In the genomic region with DNA sequence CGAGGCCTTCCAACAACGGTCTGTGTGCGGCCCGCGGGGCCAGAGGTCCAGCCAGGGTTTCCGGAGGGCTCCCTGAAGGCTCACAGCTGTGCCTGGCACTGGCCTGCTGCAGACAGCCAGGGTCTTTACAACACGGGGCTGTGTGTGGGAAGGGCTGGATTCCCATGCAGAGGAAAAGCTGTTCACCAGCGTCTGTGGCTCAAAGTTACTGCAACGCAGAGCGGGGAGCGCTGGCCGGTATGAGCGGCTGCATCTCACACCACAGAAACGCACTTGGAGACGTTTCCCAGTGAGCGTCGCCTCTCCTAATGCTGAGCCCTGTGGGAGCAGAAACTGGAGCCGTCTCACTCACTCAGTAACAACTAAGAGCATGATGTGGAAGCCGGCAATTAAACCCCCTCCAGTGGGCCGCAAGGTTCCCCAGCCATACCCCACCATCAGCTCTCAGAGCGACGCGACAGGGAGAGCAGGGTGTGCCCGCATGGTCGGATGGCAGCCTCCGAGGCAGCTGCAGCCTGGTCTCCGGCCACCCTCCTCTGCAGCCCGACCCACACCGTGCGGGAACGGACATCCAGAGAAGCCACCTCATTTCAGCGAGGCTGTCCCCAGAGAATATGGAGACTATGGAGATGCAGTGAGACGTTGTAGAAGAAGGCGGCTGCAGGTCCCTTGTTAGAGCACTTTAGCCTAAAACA, we compare ENCODE assay signal across 30 cellular contexts. TPM values are rescaled to one million over a fixed set of nuclear protein-coding genes. Genes with fewer than 3 reads are reported as not detected.
DNase-seq lines count a peak whose midpoint lies in the region; FAIRE-seq and TF ChIP-seq lines count a peak whose summit lies in the region.
"Had no signal": no experiment of that assay in that cellular context is flagged by ENCODE, and none has a peak within 500 bp of the region (broad histone marks: within the 10 kb centered on the region; RNA-seq: fewer than 3 reads in every experiment).

No MANE protein-coding gene starts in this region.

- FAIRE-seq in H1 (lab: Jason Lieb, UNC): no peak
- FAIRE-seq: endothelial cell of umbilical vein, GM12892, islet of Langerhans had no signal

- POLR2A ChIA-PET in H1 (lab: Charles Lee; ENCODE audit: partially characterized antibody): no interaction called here

- no peaks in the 10 kb centered on the region for H4K20me1 ChIP-seq in H1 (replicated peaks in 1 of 2; ENCODE audit: control insufficient read depth in 1 of 2, insufficient read depth in 2 of 2, low read length in 2 of 2)

- no peak overlapping the region for H4K5ac ChIP-seq in H1 (ENCODE audit: insufficient read length, low read depth, low read length)

- H2AK5ac ChIP-seq in H1 (ENCODE audit: low read depth, low read length): no peak overlapping the region
- peak overlapping the region; percentile 36 for H2AK5ac ChIP-seq in neuronal stem cell (ENCODE audit: low read depth, low read length)

- 80% methylated on average over 34 of the region's 34 CpGs; no CpG with 5 or more reads in 1 of the 2 experiments for WGBS in H1 (ENCODE audit: extremely low coverage in 1 of 2, insufficient coverage in 1 of 2, insufficient read length in 1 of 2, insufficient replicate concordance in 2 of 2, low coverage in 1 of 2, low lambda C conversion rate in 2 of 2, missing lambda C conversion rate in 1 of 2), 2 experiments
- WGBS in neuronal stem cell (ENCODE audit: extremely low coverage in 2 of 2, insufficient read length in 2 of 2, insufficient replicate concordance in 1 of 2), 2 donors: no CpG with 5 or more reads among the region's 34 CpGs

- H3K27me3 ChIP-seq in H1 (replicated peaks in 1 of 4; ENCODE audit: control insufficient read depth in 3 of 4, extremely low read depth in 1 of 4, insufficient read depth in 3 of 4, low read length in 3 of 4): no peaks in the 10 kb centered on the region
- H3K27me3 ChIP-seq in neuronal stem cell (ENCODE audit: control insufficient read depth in 3 of 3, insufficient read depth in 3 of 3, low read depth in 1 of 3, low read length in 3 of 3): no peaks in the 10 kb centered on the region
- peaks cover 25 to 46% (median 42%) of the 10 kb centered on the region in 3 donors for H3K27me3 ChIP-seq in skeletal muscle tissue (ENCODE audit: control insufficient read depth in 3 of 3, insufficient read depth in 3 of 3, low read length in 3 of 3)
- H3K27me3 ChIP-seq: Peyer's patch, SJCRH30, upper lobe of left lung had no signal

- no peak for TF ChIP-seq RAD21 in H1 (IDR thresholded peaks at IDR 0.05 in 1 of 2, conservative IDR thresholded peaks at IDR 0.05 in 1 of 2; ENCODE audit: low read depth in 2 of 2, low read length in 2 of 2)

- no peak overlapping the region for H3K27ac ChIP-seq in H1 (ENCODE audit: low read depth, low read length)
- H3K27ac ChIP-seq in neuronal stem cell (replicated peaks; ENCODE audit: low read length): no peak overlapping the region
- H3K27ac ChIP-seq in skeletal muscle tissue (ENCODE audit: low read depth, low read length): no peak overlapping the region
- H3K27ac ChIP-seq: BLaER1 treated with 17β-estradiol and CSF1 and Interleukin-3, amounts not matched to agents 10 nM and 100 nM; Peyer's patch; SJCRH30; skin epidermis; upper lobe of left lung had no signal

- H3K9me3 Mint-ChIP-seq in mesothelial cell of epicardium: no peaks in the 10 kb centered on the region
- H3K9me3 Mint-ChIP-seq: activated naive CD4-positive, alpha-beta T cell treated with anti-CD3 and anti-CD28 coated beads, Interleukin-2, amount 50 U/mL, for 24 hours; activated T-helper 2 cell treated with anti-CD3 and anti-CD28 coated beads, Interferon-gamma antibody, Interleukin-2, Interleukin-4, amounts not matched to agents 10 μg/mL and 5 μg/mL and 100 μg/mL, durations not matched to agents 14 hours and 24 hours and 36 hours; nephron progenitor cell had no signal

- H3K23ac ChIP-seq in H1 (ENCODE audit: insufficient read length) (no peak overlapping the region), neuronal stem cell (ENCODE audit: low read depth, low read length, poor library complexity) (peak overlapping the region; percentile 81)

- no peaks in the 10 kb centered on the region for H3K36me3 ChIP-seq in H1 (ENCODE audit: control insufficient read depth in 2 of 4, insufficient read depth in 4 of 4, low read length in 3 of 4)
- no peaks in the 10 kb centered on the region for H3K36me3 ChIP-seq in neuronal stem cell (replicated peaks in 1 of 2; ENCODE audit: control insufficient read depth in 2 of 2, insufficient read depth in 2 of 2, low read length in 2 of 2)
- no peaks in the 10 kb centered on the region for H3K36me3 ChIP-seq in skeletal muscle tissue (ENCODE audit: control insufficient read depth in 3 of 3, insufficient read depth in 3 of 3, low read length in 3 of 3)
- H3K36me3 ChIP-seq: BLaER1 treated with 17β-estradiol and CSF1 and Interleukin-3, amounts not matched to agents 10 nM and 100 nM; Peyer's patch; SJCRH30; upper lobe of left lung had no signal

- H3K4me3 Mint-ChIP-seq in mesothelial cell of epicardium: no peak overlapping the region
- H3K4me3 Mint-ChIP-seq: activated CD4-positive, alpha-beta T cell treated with anti-CD3 and anti-CD28 coated beads for 36 hours; activated naive CD4-positive, alpha-beta T cell treated with anti-CD3 and anti-CD28 coated beads, Interleukin-2, amount 50 U/mL, for 24 hours; brain; nephron progenitor cell had no signal

- no peak overlapping the region for H2BK120ac ChIP-seq in H1 (replicated peaks; ENCODE audit: low read depth, low read length)
- peak overlapping the region; percentile 91 for H2BK120ac ChIP-seq in neuronal stem cell (ENCODE audit: low read depth, low read length)

- no peak overlapping the region for H3K18ac ChIP-seq in H1 (ENCODE audit: extremely low read depth, low read length)
- peak overlapping the region; percentile 81 for H3K18ac ChIP-seq in neuronal stem cell (ENCODE audit: low read length)

- H3K79me1 ChIP-seq in H1 (ENCODE audit: low read depth, low read length) (no peaks in the 10 kb centered on the region), neuronal stem cell (ENCODE audit: low read depth, low read length) (no peaks in the 10 kb centered on the region)

- H3K27me3 Mint-ChIP-seq in mesothelial cell of epicardium (ENCODE audit: low read depth): no peaks in the 10 kb centered on the region
- H3K27me3 Mint-ChIP-seq: activated naive CD4-positive, alpha-beta T cell treated with anti-CD3 and anti-CD28 coated beads, Interleukin-2, amount 50 U/mL, for 24 hours had no signal

- no peak overlapping the region for H3K9ac ChIP-seq in H1 (replicated peaks in 1 of 4; ENCODE audit: extremely low read depth in 1 of 4, low read depth in 3 of 4, low read length in 3 of 4)
- peak overlapping the region; percentile 78 for H3K9ac ChIP-seq in neuronal stem cell (ENCODE audit: low read depth, low read length, poor library complexity)
- H3K9ac ChIP-seq in skeletal muscle tissue (ENCODE audit: low read depth in 1 of 3, low read length in 3 of 3): peak overlapping the region in 2 of 3 donors; percentile 36 to 45
- H3K9ac ChIP-seq: BLaER1 treated with 17β-estradiol and CSF1 and Interleukin-3, amounts not matched to agents 10 nM and 100 nM had no signal

- no peak overlapping the region for H2BK12ac ChIP-seq in H1 (ENCODE audit: low read depth, low read length)
- peak overlapping the region; percentile 88 for H2BK12ac ChIP-seq in neuronal stem cell (ENCODE audit: low read length)

- no peak overlapping the region for H3K4me2 ChIP-seq in H1 (ENCODE audit: insufficient read depth in 1 of 2, low read depth in 2 of 2, low read length in 2 of 2)
- no peak overlapping the region for H3K4me2 ChIP-seq in neuronal stem cell (ENCODE audit: insufficient read depth, low read length, poor library complexity, severe bottlenecking)
- H3K4me2 ChIP-seq: BLaER1 treated with 17β-estradiol and CSF1 and Interleukin-3, amounts not matched to agents 10 nM and 100 nM had no signal

- H3K4me3 ChIP-seq in H1 (ENCODE audit: extremely low read depth in 1 of 4, insufficient read depth in 2 of 4, low read depth in 3 of 4, low read length in 4 of 4) (no peak overlapping the region), neuronal stem cell (ENCODE audit: low read length in 2 of 2) (no peak overlapping the region), skeletal muscle tissue (ENCODE audit: low read length in 3 of 3) (peak overlapping the region; percentile 15 to 39 (median 35))
- H3K4me3 ChIP-seq: BLaER1 treated with 17β-estradiol and CSF1 and Interleukin-3, amounts not matched to agents 10 nM and 100 nM; lung; Peyer's patch; SJCRH30; skin epidermis; upper lobe of left lung had no signal

- H3K4me1 ChIP-seq in H1 (replicated peaks in 1 of 4; ENCODE audit: control insufficient read depth in 3 of 4, insufficient read depth in 4 of 4, low read length in 3 of 4) (peaks cover 0 to 12% (median 3%) of the 10 kb centered on the region in 4 experiments; a peak in 4 of 7 replicates), neuronal stem cell (ENCODE audit: control insufficient read depth in 2 of 2, insufficient read depth in 1 of 2, low read depth in 1 of 2, low read length in 2 of 2) (peaks cover 36 to 38% of the 10 kb centered on the region in 2 donors), skeletal muscle tissue (ENCODE audit: control insufficient read depth in 3 of 3, insufficient read depth in 3 of 3, low read length in 3 of 3) (peaks cover 8 to 13% (median 10%) of the 10 kb centered on the region in 3 donors)
- H3K4me1 ChIP-seq: Peyer's patch had no signal

- TF ChIP-seq POLR2A in H1 (IDR thresholded peaks at IDR 0.05; ENCODE audit: control extremely low read depth in 1 of 2, low read depth in 2 of 2, low read length in 2 of 2): no peak

- no peaks in the 10 kb centered on the region for H3K79me2 ChIP-seq in H1 (ENCODE audit: control insufficient read depth in 1 of 2, insufficient read depth in 2 of 2, low read length in 2 of 2)

- DNase-seq in H1 (ENCODE audit: low read depth in 1 of 2, low spot score in 2 of 2) (no peak), hepatic stellate cell (ENCODE audit: low spot score) (peak; percentile 40), neuronal stem cell (ENCODE audit: low spot score) (no peak), mesothelial cell of epicardium (ENCODE audit: low spot score in 2 of 2, unreplicated experiment in 2 of 2) (no peak), DMS 273 (lab: John Stamatoyannopoulos, UW; ENCODE audit: unreplicated experiment) (no peak), SK-N-DZ (ENCODE audit: low spot score) (no peak)
- DNase-seq: activated CD4-positive, alpha-beta T cell treated with anti-CD3 and anti-CD28 coated beads for 36 hours; amniotic stem cell; HCEC 1CT; MV-4-11; NCI-H1436; NCI-H2081 treated with DMSO at 0.1 percent for 48 hours; NCI-H226; NCI-H774; nephron progenitor cell; Peyer's patch; SJCRH30; stimulated activated naive CD4-positive, alpha-beta T cell; T-helper 9 cell; upper lobe of left lung had no signal

- H3K36me3 Mint-ChIP-seq in mesothelial cell of epicardium: no peaks in the 10 kb centered on the region
- H3K36me3 Mint-ChIP-seq: activated naive CD4-positive, alpha-beta T cell treated with anti-CD3 and anti-CD28 coated beads, Interleukin-2, amount 50 U/mL, for 24 hours; brain had no signal

- H2BK5ac ChIP-seq in H1 (ENCODE audit: low read depth, low read length): no peak overlapping the region
- peak overlapping the region; percentile 18 for H2BK5ac ChIP-seq in neuronal stem cell (ENCODE audit: low read length)

- H3K23me2 ChIP-seq in H1 (ENCODE audit: low read depth, low read length): no peaks in the 10 kb centered on the region

- H3K14ac ChIP-seq in H1 (ENCODE audit: insufficient read length): no peak overlapping the region
- H3K14ac ChIP-seq in neuronal stem cell (ENCODE audit: low read length): peak overlapping the region; percentile 47

- no peak overlapping the region for H3K56ac ChIP-seq in H1 (replicated peaks; ENCODE audit: insufficient read length, low read depth, low read length)

- H3K27ac Mint-ChIP-seq in mesothelial cell of epicardium: no peak overlapping the region
- H3K27ac Mint-ChIP-seq: activated CD4-positive, alpha-beta T cell treated with anti-CD3 and anti-CD28 coated beads for 36 hours; activated naive CD4-positive, alpha-beta T cell treated with anti-CD3 and anti-CD28 coated beads, Interleukin-2, amount 50 U/mL, for 24 hours; activated T-helper 2 cell treated with anti-CD3 and anti-CD28 coated beads, Interferon-gamma antibody, Interleukin-2, Interleukin-4, amounts not matched to agents 10 μg/mL and 5 μg/mL and 100 μg/mL, durations not matched to agents 14 hours and 24 hours and 36 hours had no signal

- H4K8ac ChIP-seq in H1 (ENCODE audit: extremely low read depth, insufficient read depth, low read length): no peak overlapping the region
- H4K8ac ChIP-seq in neuronal stem cell (ENCODE audit: low read depth, low read length): no peak overlapping the region

- H2BK15ac ChIP-seq in H1 (ENCODE audit: low read length): peak overlapping the region; percentile 46; the same call in 1 of the 2 replicates
- peak overlapping the region; percentile 93 for H2BK15ac ChIP-seq in neuronal stem cell (ENCODE audit: low read length)

- no peak for TF ChIP-seq CTCF in H1 (IDR thresholded peaks at IDR 0.05; ENCODE audit: control extremely low read depth in 1 of 3, insufficient read depth in 1 of 3, low read depth in 1 of 3, low read length in 3 of 3)
- no peak for TF ChIP-seq CTCF in mesothelial cell of epicardium (IDR thresholded peaks at IDR 0.05; ENCODE audit: unreplicated experiment)

- H3K4ac ChIP-seq in H1 (replicated peaks; ENCODE audit: insufficient read length, low read depth, low read length): no peak overlapping the region
- peak overlapping the region; percentile 85 for H3K4ac ChIP-seq in neuronal stem cell (ENCODE audit: low read length)

- no peak overlapping the region for H2BK20ac ChIP-seq in H1 (ENCODE audit: low read length)

- H3K9me3 ChIP-seq in H1 (ENCODE audit: insufficient read depth in 2 of 2, low read depth in 1 of 2, low read length in 1 of 2) (no peaks in the 10 kb centered on the region), neuronal stem cell (replicated peaks in 1 of 2; ENCODE audit: control insufficient read depth in 2 of 2, insufficient read depth in 1 of 2, low read depth in 1 of 2, low read length in 2 of 2) (no peaks in the 10 kb centered on the region), skeletal muscle tissue (ENCODE audit: control insufficient read depth in 3 of 3, low read length in 3 of 3) (no peaks in the 10 kb centered on the region)
- H3K9me3 ChIP-seq: BLaER1 treated with 17β-estradiol and CSF1 and Interleukin-3, amounts not matched to agents 10 nM and 100 nM; Peyer's patch; SJCRH30; upper lobe of left lung had no signal

- CTCF ChIA-PET in H1 (lab: Charles Lee; ENCODE audit: partially characterized antibody): interaction anchor here (0.9 to 4.1 kb wide), 2 partner anchors 13 to 20 kb away, joined by 3 to 14 read pairs; no protein-coding TSS in a partner anchor

- peaks cover 31% of the 10 kb centered on the region for H3K4me1 Mint-ChIP-seq in mesothelial cell of epicardium
- H3K4me1 Mint-ChIP-seq: activated CD4-positive, alpha-beta T cell treated with anti-CD3 and anti-CD28 coated beads for 36 hours; activated naive CD4-positive, alpha-beta T cell treated with anti-CD3 and anti-CD28 coated beads, Interleukin-2, amount 50 U/mL, for 24 hours had no signal

- no peak for TF ChIP-seq EP300 in H1 (IDR thresholded peaks at IDR 0.05; ENCODE audit: borderline replicate concordance in 1 of 2, low read depth in 2 of 2, low read length in 2 of 2)

- 0 out of 2 replicates have a peak overlapping the region, but pooled peaks have one; percentile 2 for H2AFZ ChIP-seq in H1 (ENCODE audit: low read length)
- peak overlapping the region; percentile 4 for H2AFZ ChIP-seq in neuronal stem cell (ENCODE audit: low read length)

- no peak overlapping the region for H4K91ac ChIP-seq in H1 (replicated peaks; ENCODE audit: insufficient read length, low read length)
- no peak overlapping the region for H4K91ac ChIP-seq in neuronal stem cell (ENCODE audit: low read depth, low read length, poor library complexity)

RNA-seq across cellular contexts. Expression of a gene that starts 42.6 kb away (rescaled TPM):
- 3.8 and 5.6 TPM in 2 replicates for total RNA-seq in H1 (2021; fragmentation: NEBNext Ultra II Directional; extraction: Animal tissue kit (Norgen Biotek cat#: 25700))
- 1.7 and 3.1 TPM in 2 replicates for polyA plus RNA-seq in H1 (2011; rRNA removed)
- polyA plus RNA-seq in H1 (2011; cell fraction: cytosol; rRNA removed): 3.3 TPM
- polyA plus RNA-seq in H1 (2011; cell fraction: nucleus; rRNA removed): 8.7 TPM
- 1.5 to 2.8 TPM (median 2.7 TPM) in 4 replicates for polyA plus RNA-seq in H1 (2012, experiment 1 of 2)
- 1.5 TPM for polyA plus RNA-seq in H1 (2012, experiment 2 of 2)
- polyA plus RNA-seq in H1 (2013, experiment 1 of 2): 1.4 TPM
- polyA plus RNA-seq in H1 (2013, experiment 2 of 2): 1.0 TPM
- polyA minus RNA-seq in H1 (2011; rRNA and poly(A)+ RNA removed): 0.39 and 0.95 TPM in 2 replicates
- polyA minus RNA-seq in H1 (2011; cell fraction: cytosol; rRNA and poly(A)+ RNA removed): 2.3 TPM
- 2.6 TPM for polyA minus RNA-seq in H1 (2011; cell fraction: nucleus; rRNA and poly(A)+ RNA removed)
- polyA plus RNA-seq in neuronal stem cell (2013, experiment 1 of 2): 66.9 TPM
- polyA plus RNA-seq in neuronal stem cell (2013, experiment 2 of 2): 67.5 TPM
- total RNA-seq in skeletal muscle tissue (13.6 TPM), mesothelial cell of epicardium (2.6 to 4.8 TPM (median 3.6 TPM) in 3 replicates)
- polyA plus RNA-seq in SK-N-DZ (2014; cell fraction: cytosol; rRNA removed): 2.6 and 3.0 TPM in 2 replicates
- 7.3 and 9.7 TPM in 2 replicates for polyA plus RNA-seq in SK-N-DZ (2014; cell fraction: nucleus; rRNA removed)
- total RNA-seq: activated T-helper 2 cell treated with anti-CD3 and anti-CD28 coated beads, Interferon-gamma antibody, Interleukin-2, Interleukin-4, amounts not matched to agents 10 μg/mL and 5 μg/mL and 100 μg/mL, durations not matched to agents 14 hours and 24 hours and 36 hours had no signal

RNA-seq across cellular contexts. Expression of a gene that starts 58.3 kb away (rescaled TPM):
- 12.0 and 12.5 TPM in 2 replicates for total RNA-seq in H1 (2021; fragmentation: NEBNext Ultra II Directional; extraction: Animal tissue kit (Norgen Biotek cat#: 25700))
- 4.2 and 5.1 TPM in 2 replicates for polyA plus RNA-seq in H1 (2011; rRNA removed)
- 5.8 TPM for polyA plus RNA-seq in H1 (2011; cell fraction: cytosol; rRNA removed)
- polyA plus RNA-seq in H1 (2011; cell fraction: nucleus; rRNA removed): 11.3 TPM
- 6.9 to 9.1 TPM (median 8.0 TPM) in 4 replicates for polyA plus RNA-seq in H1 (2012, experiment 1 of 2)
- polyA plus RNA-seq in H1 (2012, experiment 2 of 2): 1.6 TPM
- polyA plus RNA-seq in H1 (2013, experiment 1 of 2): 8.2 TPM
- polyA plus RNA-seq in H1 (2013, experiment 2 of 2): 8.6 TPM
- 22.0 and 30.5 TPM in 2 replicates for polyA minus RNA-seq in H1 (2011; rRNA and poly(A)+ RNA removed)
- polyA minus RNA-seq in H1 (2011; cell fraction: cytosol; rRNA and poly(A)+ RNA removed): 6.2 TPM
- polyA minus RNA-seq in H1 (2011; cell fraction: nucleus; rRNA and poly(A)+ RNA removed): 35.7 TPM
- polyA plus RNA-seq in neuronal stem cell (2013, experiment 1 of 2): 18.0 TPM
- 17.8 TPM for polyA plus RNA-seq in neuronal stem cell (2013, experiment 2 of 2)
- total RNA-seq in skeletal muscle tissue (33.9 TPM), mesothelial cell of epicardium (43.3 to 44.6 TPM (median 44.1 TPM) in 3 replicates)
- polyA plus RNA-seq in SK-N-DZ (2014; cell fraction: cytosol; rRNA removed): 7.8 and 9.1 TPM in 2 replicates
- 13.9 and 18.7 TPM in 2 replicates for polyA plus RNA-seq in SK-N-DZ (2014; cell fraction: nucleus; rRNA removed)

Comparison
In these comparisons a context has a peak if more than half of its experiments do, and no peak if none do; other contexts are left out.
1. H3K4me3 ChIP-seq: peak in skeletal muscle tissue (3 of 3); none in H1 (0 of 4) and neuronal stem cell (0 of 2).
2. H3K9ac ChIP-seq: peak in neuronal stem cell (single experiment) and skeletal muscle tissue (2 of 3); none in H1 (0 of 4).